Comparison of ENCODE assay signal across 17 cellular contexts in the genomic region with DNA sequence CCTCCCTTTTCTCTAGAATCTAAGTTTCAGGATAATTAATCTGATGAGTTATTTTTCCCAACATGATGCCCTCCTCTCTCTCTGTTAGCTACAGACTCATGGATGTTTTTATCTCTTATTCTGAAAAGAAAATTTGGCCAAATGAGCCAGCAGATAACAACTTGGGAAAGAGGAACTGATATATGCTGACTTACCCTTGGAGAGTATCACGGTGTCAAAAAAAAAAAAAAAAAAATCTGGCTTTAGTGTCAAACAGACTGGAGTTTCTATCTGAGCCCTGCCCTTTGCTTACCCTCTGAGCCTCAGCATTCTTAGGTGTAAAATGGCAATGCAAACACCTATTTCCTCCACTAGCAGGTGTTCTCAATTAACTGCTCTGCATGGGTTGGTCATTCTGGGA.
DNase-seq lines count a peak whose midpoint lies in the region; ATAC-seq, FAIRE-seq and TF ChIP-seq lines count a peak whose summit lies in the region.
"Had no signal": no experiment of that assay in that cellular context is flagged by ENCODE, and none has a peak within 500 bp of the region (broad histone marks: within the 10 kb centered on the region; RNA-seq: fewer than 3 reads in every experiment).

No MANE protein-coding gene starts in this region.

- H3K4me1 ChIP-seq in OCI-LY3 (ENCODE audit: low read length): peaks cover 30% of the 10 kb centered on the region
- no peaks in the 10 kb centered on the region for H3K4me1 ChIP-seq in GM12878 (ENCODE audit: control insufficient read depth, insufficient read depth, low read length)
- H3K4me1 ChIP-seq in uterus: no peaks in the 10 kb centered on the region
- H3K4me1 ChIP-seq: SJCRH30 had no signal

- TF ChIP-seq POLR2A in GM12878 (IDR thresholded peaks at IDR 0.05; ENCODE audit: low read depth, low read length): no peak
- no peak for TF ChIP-seq POLR2A in uterus (IDR thresholded peaks at IDR 0.05)

- WGBS in GM12878 (ENCODE audit: insufficient coverage, insufficient replicate concordance, low lambda C conversion rate, missing lambda C conversion rate): 60% methylated on average over 1 of the region's 1 CpG

- H3K79me2 ChIP-seq in OCI-LY3 (ENCODE audit: low read length): no peaks in the 10 kb centered on the region
- H3K79me2 ChIP-seq in GM12878 (ENCODE audit: control insufficient read depth, insufficient read depth, low read length): no peaks in the 10 kb centered on the region

- H3K4me3 ChIP-seq in OCI-LY3 (ENCODE audit: low read length) (no peak overlapping the region), GM12878 (no peak overlapping the region), uterus (no peak overlapping the region)
- H3K4me3 ChIP-seq: GM23338, SJCRH30 had no signal

- POLR2A ChIA-PET in GM12878 (lab: Charles Lee): no interaction called here

- TF ChIP-seq CTCF in OCI-LY3 (IDR thresholded peaks at IDR 0.05; ENCODE audit: low read depth, low read length): no peak
- no peak for TF ChIP-seq CTCF in GM12878 (IDR thresholded peaks at IDR 0.05 in 2 of 3, conservative IDR thresholded peaks at IDR 0.05 in 1 of 3; ENCODE audit: control insufficient read depth in 2 of 3, extremely low read depth in 1 of 3, insufficient read depth in 1 of 3, low read depth in 3 of 3, low read length in 3 of 3)
- TF ChIP-seq CTCF in uterus (IDR thresholded peaks at IDR 0.05): no peak

- H4K20me1 ChIP-seq in OCI-LY3 (ENCODE audit: insufficient read depth, low read length): no peaks in the 10 kb centered on the region; the same call in 1 of the 2 replicates
- no peaks in the 10 kb centered on the region for H4K20me1 ChIP-seq in GM12878 (ENCODE audit: control insufficient read depth, insufficient read depth)

- H3K27me3 ChIP-seq in OCI-LY3 (ENCODE audit: low read depth, low read length) (no peaks in the 10 kb centered on the region), GM12878 (replicated peaks in 1 of 2; ENCODE audit: control insufficient read depth in 2 of 2, insufficient read depth in 2 of 2, low read length in 1 of 2) (no peaks in the 10 kb centered on the region), uterus (no peaks in the 10 kb centered on the region)
- H3K27me3 ChIP-seq: SJCRH30 had no signal

- no peak for FAIRE-seq in GM12878 (lab: Jason Lieb, UNC)

- no peak overlapping the region for H3K27ac ChIP-seq in OCI-LY3 (ENCODE audit: low read length)
- no peak overlapping the region for H3K27ac ChIP-seq in GM12878 (ENCODE audit: control insufficient read depth, insufficient read depth)
- no peak overlapping the region for H3K27ac ChIP-seq in uterus
- H3K27ac ChIP-seq: RWPE1, SJCRH30 had no signal

- RAD21 ChIA-PET in GM12878 (lab: Charles Lee; ENCODE audit: unreplicated experiment): interaction anchor here (0.7 to 1.3 kb wide), 2 partner anchors 23 to 86 kb away, joined by 3 to 4 read pairs; no protein-coding TSS in a partner anchor

- peak; percentile 48 for DNase-seq in KBM-7
- peak; percentile 67 to 87 for DNase-seq in NCI-H2081 (lab: John Stamatoyannopoulos, UW)
- DNase-seq in GM12878 (ENCODE audit: low read depth, low spot score): no peak
- DNase-seq in A172 (ENCODE audit: low spot score): no peak
- no peak for DNase-seq in uterus
- DNase-seq in cerebellar cortex (ENCODE audit: low spot score): no peak
- DNase-seq: CD4-positive, CD25-positive, alpha-beta regulatory T cell; DMS79 treated with DMSO at 0.1 percent for 48 hours; NCI-H1092; NCI-H1694; NCI-H446; NCI-H82; SJCRH30 had no signal

- ATAC-seq in GM12878: peak; percentile 33; the same call in 2 of the 3 replicates
- ATAC-seq: GM23338, HCT116 had no signal

- H3K36me3 ChIP-seq in OCI-LY3 (replicated peaks; ENCODE audit: low read depth, low read length) (no peaks in the 10 kb centered on the region), GM12878 (ENCODE audit: control insufficient read depth in 2 of 2, insufficient read depth in 2 of 2, low read length in 1 of 2) (no peaks in the 10 kb centered on the region), uterus (no peaks in the 10 kb centered on the region)
- H3K36me3 ChIP-seq: SJCRH30 had no signal

- H3K9ac ChIP-seq in OCI-LY3 (ENCODE audit: low read length) (no peak overlapping the region), GM12878 (ENCODE audit: control insufficient read depth, insufficient read depth, low read length) (no peak overlapping the region)

- no peak overlapping the region for H2AFZ ChIP-seq in OCI-LY3 (ENCODE audit: low read depth, low read length)
- no peak overlapping the region for H2AFZ ChIP-seq in GM12878 (ENCODE audit: control insufficient read depth, low read depth, low read length)

- TF ChIP-seq EP300 in GM12878 (IDR thresholded peaks at IDR 0.05; ENCODE audit: borderline replicate concordance in 1 of 2, control insufficient read depth in 1 of 2, low read depth in 2 of 2, low read length in 2 of 2): no peak

- SMC1A ChIA-PET in GM12878 (lab: Charles Lee; ENCODE audit: uncharacterized antibody, unreplicated experiment): interaction anchor here (1.9 to 2.6 kb wide), 2 partner anchors 17 to 22 kb away, joined by 5 to 12 read pairs; no protein-coding TSS in a partner anchor

- TF ChIP-seq RAD21 in GM12878 (IDR thresholded peaks at IDR 0.05; ENCODE audit: insufficient read depth, low read depth, low read length): no peak

- intact Hi-C loops in GM12878 (cut with micrococcal nuclease; ENCODE audit: unreplicated experiment): no loop called here
- intact Hi-C loops in uterus (cut with DNase I; ENCODE audit: low total_unique reads): no loop called here

- H3K4me2 ChIP-seq in OCI-LY3 (ENCODE audit: low read length) (peak overlapping the region; percentile 27), GM12878 (ENCODE audit: control insufficient read depth, insufficient read depth) (no peak overlapping the region)

- H3K9me3 ChIP-seq in OCI-LY3 (ENCODE audit: insufficient read depth, low read length) (no peaks in the 10 kb centered on the region), GM12878 (replicated peaks; ENCODE audit: control insufficient read depth, insufficient read depth, low read length) (no peaks in the 10 kb centered on the region; the same call in 2 of the 3 replicates), uterus (no peaks in the 10 kb centered on the region)
- H3K9me3 ChIP-seq: SJCRH30 had no signal

- in situ Hi-C loops in KBM-7 (cut with MboI; ENCODE audit: low pct_unique_long_range_greater_than_20kb, low sequenced_read_pairs): no loop called here
- in situ Hi-C loops in GM12878 (cut with MboI): no loop called here

- BruUV-seq in GM12878 (replicated peaks; lab: Mats Ljungman, UMichigan): no TSS peak

- CTCF ChIA-PET in GM12878 (lab: Yijun Ruan, JAX): no interaction called here

TF ChIP-seq in GM12878, 131 proteins besides CTCF, POLR2A, EP300 and RAD21:
- no peak for TF ChIP-seq ZZZ3 (IDR thresholded peaks at IDR 0.05; ENCODE audit: control insufficient read depth, insufficient read length, low read depth)
- TF ChIP-seq SMAD5 (IDR thresholded peaks at IDR 0.05; ENCODE audit: low read depth): no peak
- TF ChIP-seq KAT2A (conservative IDR thresholded peaks at IDR 0.05; ENCODE audit: control insufficient read depth, low read depth, low read length): no peak
- peak in 1 of 2 experiments; percentile 20; a peak in 2 of 4 replicates for TF ChIP-seq IKZF2 (IDR thresholded peaks at IDR 0.05)
- peak; percentile 65; the same call in 1 of the 2 replicates for TF ChIP-seq SPI1 (IDR thresholded peaks at IDR 0.05; ENCODE audit: borderline replicate concordance, insufficient read depth, low read depth, low read length)
- TF ChIP-seq ZNF217 (IDR thresholded peaks at IDR 0.05): no peak
- TF ChIP-seq DPF2 (IDR thresholded peaks at IDR 0.05): no peak
- TF ChIP-seq, protein P1, sequence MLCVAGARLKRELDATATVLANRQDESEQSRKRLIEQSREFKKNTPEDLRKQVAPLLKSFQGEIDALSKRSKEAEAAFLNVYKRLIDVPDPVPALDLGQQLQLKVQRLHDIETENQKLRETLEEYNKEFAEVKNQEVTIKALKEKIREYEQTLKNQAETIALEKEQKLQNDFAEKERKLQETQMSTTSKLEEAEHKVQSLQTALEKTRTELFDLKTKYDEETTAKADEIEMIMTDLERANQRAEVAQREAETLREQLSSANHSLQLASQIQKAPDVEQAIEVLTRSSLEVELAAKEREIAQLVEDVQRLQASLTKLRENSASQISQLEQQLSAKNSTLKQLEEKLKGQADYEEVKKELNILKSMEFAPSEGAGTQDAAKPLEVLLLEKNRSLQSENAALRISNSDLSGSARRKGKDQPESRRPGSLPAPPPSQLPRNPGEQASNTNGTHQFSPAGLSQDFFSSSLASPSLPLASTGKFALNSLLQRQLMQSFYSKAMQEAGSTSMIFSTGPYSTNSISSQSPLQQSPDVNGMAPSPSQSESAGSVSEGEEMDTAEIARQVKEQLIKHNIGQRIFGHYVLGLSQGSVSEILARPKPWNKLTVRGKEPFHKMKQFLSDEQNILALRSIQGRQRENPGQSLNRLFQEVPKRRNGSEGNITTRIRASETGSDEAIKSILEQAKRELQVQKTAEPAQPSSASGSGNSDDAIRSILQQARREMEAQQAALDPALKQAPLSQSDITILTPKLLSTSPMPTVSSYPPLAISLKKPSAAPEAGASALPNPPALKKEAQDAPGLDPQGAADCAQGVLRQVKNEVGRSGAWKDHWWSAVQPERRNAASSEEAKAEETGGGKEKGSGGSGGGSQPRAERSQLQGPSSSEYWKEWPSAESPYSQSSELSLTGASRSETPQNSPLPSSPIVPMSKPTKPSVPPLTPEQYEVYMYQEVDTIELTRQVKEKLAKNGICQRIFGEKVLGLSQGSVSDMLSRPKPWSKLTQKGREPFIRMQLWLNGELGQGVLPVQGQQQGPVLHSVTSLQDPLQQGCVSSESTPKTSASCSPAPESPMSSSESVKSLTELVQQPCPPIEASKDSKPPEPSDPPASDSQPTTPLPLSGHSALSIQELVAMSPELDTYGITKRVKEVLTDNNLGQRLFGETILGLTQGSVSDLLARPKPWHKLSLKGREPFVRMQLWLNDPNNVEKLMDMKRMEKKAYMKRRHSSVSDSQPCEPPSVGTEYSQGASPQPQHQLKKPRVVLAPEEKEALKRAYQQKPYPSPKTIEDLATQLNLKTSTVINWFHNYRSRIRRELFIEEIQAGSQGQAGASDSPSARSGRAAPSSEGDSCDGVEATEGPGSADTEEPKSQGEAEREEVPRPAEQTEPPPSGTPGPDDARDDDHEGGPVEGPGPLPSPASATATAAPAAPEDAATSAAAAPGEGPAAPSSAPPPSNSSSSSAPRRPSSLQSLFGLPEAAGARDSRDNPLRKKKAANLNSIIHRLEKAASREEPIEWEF (IDR thresholded peaks at IDR 0.05; ENCODE audit: insufficient replicate concordance, low read depth, low read length): no peak
- TF ChIP-seq MTA2 (IDR thresholded peaks at IDR 0.05; ENCODE audit: low read depth): no peak
- no peak for TF ChIP-seq SMC3 (IDR thresholded peaks at IDR 0.05; ENCODE audit: borderline replicate concordance, low read length)
- peak; percentile 76 for TF ChIP-seq ZNF384 (IDR thresholded peaks at IDR 0.05; ENCODE audit: borderline replicate concordance, low read depth, low read length)

Comparison
In these comparisons a context has a peak if more than half of its experiments do, and no peak if none do; other contexts are left out.
1. DNase-seq: peak in KBM-7 (single experiment) and NCI-H2081 (2 of 2); none in GM12878 (single experiment), A172 (single experiment), uterus (0 of 2) and cerebellar cortex (single experiment).